8 cellular contexts compared by ENCODE assay signal in the genomic region with DNA sequence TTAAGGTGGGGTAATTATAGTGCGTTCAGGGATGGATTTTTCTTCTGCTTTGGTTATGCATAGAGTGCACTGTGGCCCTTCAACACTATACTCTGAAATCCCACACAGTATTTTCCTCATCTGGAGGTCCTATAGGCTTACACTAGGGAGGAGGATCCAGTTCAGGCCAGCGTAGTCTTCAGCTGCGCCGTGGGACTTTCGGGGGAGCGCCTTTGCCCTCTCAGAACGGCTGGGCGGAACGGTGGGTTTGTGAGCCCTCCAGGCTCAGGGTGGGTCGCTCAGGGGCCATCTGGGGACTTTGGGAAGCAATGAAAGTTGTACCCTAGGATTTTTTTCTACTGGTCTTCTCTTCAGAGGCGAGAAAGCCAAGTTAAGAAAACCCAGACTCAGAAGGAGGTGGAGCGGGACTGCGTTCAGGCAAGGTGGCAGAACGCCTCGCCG. TPM values are rescaled to one million over a fixed set of nuclear protein-coding genes. Genes with fewer than 3 reads are reported as not detected.
DNase-seq lines count a peak whose midpoint lies in the region; ATAC-seq and TF ChIP-seq lines count a peak whose summit lies in the region.

No MANE protein-coding gene starts in this region.

- H3K36me3 ChIP-seq in DND-41 (ENCODE audit: insufficient read depth, low read length) (no peaks in the 10 kb centered on the region; the same call in 1 of the 2 replicates), PC-9 (ENCODE audit: low read depth) (no peaks in the 10 kb centered on the region), lower lobe of right lung (no peaks in the 10 kb centered on the region)

- peaks cover 3% of the 10 kb centered on the region; the same call in 1 of the 2 replicates for H3K9me2 ChIP-seq in PC-9 (ENCODE audit: insufficient read depth)

- POLR2A ChIA-PET in PC-9 (lab: Charles Lee; ENCODE audit: unreplicated experiment), result no interaction called here

- peaks cover 20% of the 10 kb centered on the region for H3F3A ChIP-seq in PC-9 (ENCODE audit: insufficient read depth, low read depth)

- intact Hi-C loops in PC-9 (cut with micrococcal nuclease; ENCODE audit: unreplicated experiment) (no loop called here), lower lobe of right lung (cut with DNase I) (no loop called here)

- CTCF ChIA-PET in PC-9 (lab: Charles Lee), result no interaction called here

- peak overlapping the region; percentile 64 for H3K9ac ChIP-seq in DND-41 (ENCODE audit: low read depth, low read length)

- peaks cover 43% of the 10 kb centered on the region for H3K79me2 ChIP-seq in DND-41 (ENCODE audit: insufficient read depth, low read length)
- H3K79me2 ChIP-seq in PC-9 (ENCODE audit: low read depth), result peaks cover 41% of the 10 kb centered on the region

- peak overlapping the region; percentile 88 for H3K4me2 ChIP-seq in DND-41 (ENCODE audit: insufficient read depth, low read length)
- peak overlapping the region; percentile 68 for H3K4me2 ChIP-seq in PC-9

- TSS peak; percentile 100 for BruUV-seq in PC-9 (replicated peaks; lab: Mats Ljungman, UMichigan)

- H2AFZ ChIP-seq in DND-41 (ENCODE audit: low read depth, low read length) (peak overlapping the region; percentile 72), PC-9 (peak overlapping the region; percentile 86)

- H4K20me1 ChIP-seq in DND-41 (ENCODE audit: insufficient read depth, low read length), result 0 out of 2 replicates have a peak, but pooled peaks cover 3% of the 10 kb centered on the region
- peaks cover 15% of the 10 kb centered on the region for H4K20me1 ChIP-seq in PC-9 (ENCODE audit: insufficient read depth)

- TF ChIP-seq CTCF in DND-41 (IDR thresholded peaks at IDR 0.05; ENCODE audit: borderline replicate concordance, extremely low read depth, low read length, poor library complexity, severe bottlenecking), result no peak
- TF ChIP-seq CTCF in PC-9 (conservative IDR thresholded peaks at IDR 0.05), result no peak; the same call in 1 of the 2 replicates
- no peak for TF ChIP-seq CTCF in coronary artery (IDR thresholded peaks at IDR 0.05)
- no peak for TF ChIP-seq CTCF in lower lobe of right lung (IDR thresholded peaks at IDR 0.05)

- no peak for DNase-seq in DND-41
- peak in 1 of 2 experiments; percentile 50 for DNase-seq in PC-9
- no peak for DNase-seq in coronary artery (ENCODE audit: low spot score)
- DNase-seq in lower lobe of right lung, result no peak
- DNase-seq in ureter (ENCODE audit: low spot score), result peak; percentile 68
- DNase-seq in activated CD4-positive, alpha-beta T cell treated with anti-CD3 and anti-CD28 coated beads for 48 hours, result no peak

- H3K27ac ChIP-seq in DND-41 (ENCODE audit: low read length), result peak overlapping the region; percentile 75
- peak overlapping the region; percentile 78 for H3K27ac ChIP-seq in PC-9
- peak overlapping the region; percentile 98 to 100 for H3K27ac ChIP-seq in coronary artery
- H3K27ac ChIP-seq in lower lobe of right lung, result peak overlapping the region; percentile 98

- H3K4me3 ChIP-seq in DND-41 (ENCODE audit: low read depth in 1 of 2, low read length in 2 of 2), result peak overlapping the region; percentile 59 to 65; a peak in 3 of 4 replicates
- peak overlapping the region; percentile 61 for H3K4me3 ChIP-seq in PC-9
- H3K4me3 ChIP-seq in coronary artery, result peak overlapping the region; percentile 100
- peak overlapping the region; percentile 93 for H3K4me3 ChIP-seq in lower lobe of right lung

- H3K4me1 ChIP-seq in DND-41 (ENCODE audit: insufficient read depth, low read length), result peaks cover 23% of the 10 kb centered on the region
- H3K4me1 ChIP-seq in PC-9 (replicated peaks; ENCODE audit: insufficient read depth), result peaks cover 19% of the 10 kb centered on the region
- peaks cover 28% of the 10 kb centered on the region for H3K4me1 ChIP-seq in lower lobe of right lung

- ATAC-seq in DND-41 (ENCODE audit: insufficient read depth, low read depth) (peak; percentile 64), GM19324 (IDR thresholded peaks at IDR 0.05; ENCODE audit: low FRiP score, unreplicated experiment) (peak; percentile 17), HG03280 (IDR thresholded peaks at IDR 0.05; ENCODE audit: unreplicated experiment) (peak; percentile 22), lower lobe of right lung (peak; percentile 70 to 73)

- no peaks in the 10 kb centered on the region for H3K27me3 ChIP-seq in DND-41 (ENCODE audit: insufficient read depth, low read length, poor library complexity)
- H3K27me3 ChIP-seq in PC-9 (ENCODE audit: insufficient read depth, low read depth), result no peaks in the 10 kb centered on the region
- H3K27me3 ChIP-seq in lower lobe of right lung (ENCODE audit: low read depth), result no peaks in the 10 kb centered on the region

- H3K9me3 ChIP-seq in DND-41 (ENCODE audit: insufficient read depth, low read length, severe bottlenecking) (no peaks in the 10 kb centered on the region), PC-9 (ENCODE audit: insufficient read depth, low read depth) (no peaks in the 10 kb centered on the region), lower lobe of right lung (no peaks in the 10 kb centered on the region)

RNA-seq across cellular contexts. Expression of a gene that starts 0.7 kb away (rescaled TPM):
- total RNA-seq in PC-9 (2021) (90.0 and 102 TPM in 2 replicates), lower lobe of right lung (51.2 TPM), ureter (54.6 TPM)

RNA-seq across cellular contexts. Expression of a gene that starts 35.4 kb away (rescaled TPM):
- total RNA-seq in PC-9 (2021), result 57.4 and 58.9 TPM in 2 replicates
- 232 TPM for total RNA-seq in lower lobe of right lung
- 50.0 TPM for total RNA-seq in ureter

RNA-seq across cellular contexts. Expression of a gene that starts 56.7 kb away (rescaled TPM):
- 49.9 and 55.7 TPM in 2 replicates for total RNA-seq in PC-9 (2021)
- total RNA-seq in lower lobe of right lung, result 20.5 TPM
- 33.5 TPM for total RNA-seq in ureter

Comparison
In these comparisons a context has a peak if more than half of its experiments do, and no peak if none do; other contexts are left out.
1. ATAC-seq: peak in every context shown above with its lines; median percentile 72 in lower lobe of right lung; 64 in DND-41; 22 in HG03280; 17 in GM19324.